ENCODE assay signal across 1 cellular context in genomic region chr19:41892173-41892902, GRCh38.
TF ChIP-seq lines count a peak whose summit lies in the region.

No MANE protein-coding gene starts in this region.

TF ChIP-seq in GM12878, 131 proteins besides CTCF, POLR2A, EP300 and RAD21:
- TF ChIP-seq NFXL1 (IDR thresholded peaks at IDR 0.05; ENCODE audit: borderline replicate concordance), result no peak
- no peak for TF ChIP-seq SRF (IDR thresholded peaks at IDR 0.05; ENCODE audit: low read depth in 2 of 2, low read length in 2 of 2)
- TF ChIP-seq ZSCAN29 (IDR thresholded peaks at IDR 0.05), result no peak
- no peak for TF ChIP-seq RB1 (IDR thresholded peaks at IDR 0.05; ENCODE audit: borderline replicate concordance)
- no peak for TF ChIP-seq IKZF2 (IDR thresholded peaks at IDR 0.05)
- no peak for TF ChIP-seq PML (IDR thresholded peaks at IDR 0.05; ENCODE audit: low read length)
- no peak for TF ChIP-seq BCLAF1 (IDR thresholded peaks at IDR 0.05)
- no peak for TF ChIP-seq NFIC (IDR thresholded peaks at IDR 0.05; ENCODE audit: low read depth, low read length)
- no peak for TF ChIP-seq PAX8 (IDR thresholded peaks at IDR 0.05)
